In the genomic region with DNA sequence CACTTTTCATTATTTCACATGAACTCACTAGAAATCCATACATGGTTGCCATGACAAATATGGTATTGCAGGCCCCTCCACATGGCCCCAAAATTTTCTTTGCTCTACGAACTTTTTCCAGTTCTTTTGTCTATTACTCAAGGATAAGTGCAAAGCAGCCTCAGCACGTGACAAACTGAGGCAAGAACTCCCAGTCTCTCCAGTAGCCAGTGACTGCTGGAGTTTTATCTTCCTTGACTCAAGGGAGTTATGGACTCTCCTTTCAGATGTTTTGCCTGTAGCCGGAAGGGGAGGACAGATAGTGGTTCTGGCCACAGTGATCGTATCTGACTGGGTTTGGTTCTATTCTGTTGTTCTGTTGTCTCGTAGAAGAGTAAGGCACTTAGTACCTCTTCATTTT, we compare ENCODE assay signal across 1 cellular context.
TF ChIP-seq lines count a peak whose summit lies in the region.

No MANE protein-coding gene starts in this region.

TF ChIP-seq in K562, 482 proteins besides CTCF, POLR2A, EP300 and RAD21 (continued from another document and continues in another):
- TF ChIP-seq CUX1 (CRISPR knock-in tag; IDR thresholded peaks at IDR 0.05) (no peak), ARID1B (IDR thresholded peaks at IDR 0.05) (peak; percentile 82), ERF (CRISPR knock-in tag; IDR thresholded peaks at IDR 0.05) (no peak), SMARCA4 (IDR thresholded peaks at IDR 0.05) (peak; percentile 81), BRCA1 (IDR thresholded peaks at IDR 0.05) (no peak), BRCA1 (CRISPR knock-in tag; IDR thresholded peaks at IDR 0.05) (no peak), KAT2B (IDR thresholded peaks at IDR 0.05; ENCODE audit: low read depth, low read length) (no peak), ZNF780A (CRISPR knock-in tag; IDR thresholded peaks at IDR 0.05) (no peak), SUPT5H (IDR thresholded peaks at IDR 0.05) (no peak), HDGF (IDR thresholded peaks at IDR 0.05) (no peak), EHMT2 (IDR thresholded peaks at IDR 0.05) (peak; percentile 67; the same call in 1 of the 2 replicates), HCFC1 (IDR thresholded peaks at IDR 0.05; ENCODE audit: low read depth, low read length) (no peak), ZNF175 (CRISPR knock-in tag; IDR thresholded peaks at IDR 0.05; ENCODE audit: low read depth) (no peak), SNRNP70 (optimal IDR thresholded peaks at IDR 0.05; ENCODE audit: low read depth, low read length) (no peak), LCOR (CRISPR knock-in tag; IDR thresholded peaks at IDR 0.05) (no peak), RBM39 (optimal IDR thresholded peaks at IDR 0.05; ENCODE audit: low read depth, low read length) (no peak), TEAD1 (CRISPR knock-in tag; IDR thresholded peaks at IDR 0.05) (no peak), RBM15 (IDR thresholded peaks at IDR 0.05; ENCODE audit: insufficient read depth, low read length) (no peak), ZNF586 (CRISPR knock-in tag; conservative IDR thresholded peaks at IDR 0.05) (no peak), RCOR1 (IDR thresholded peaks at IDR 0.05; ENCODE audit: borderline replicate concordance in 1 of 2, low read depth in 2 of 2, low read length in 2 of 2) (peak in 1 of 2 experiments; percentile 69; a peak in 2 of 4 replicates), PCBP1 (IDR thresholded peaks at IDR 0.05; ENCODE audit: low read depth, low read length, poor library complexity, severe bottlenecking) (no peak), CTCFL (IDR thresholded peaks at IDR 0.05; ENCODE audit: borderline replicate concordance, insufficient read depth, low read depth, low read length, poor library complexity, severe bottlenecking) (no peak), STAG1 (CRISPR knock-in tag; IDR thresholded peaks at IDR 0.05; ENCODE audit: borderline replicate concordance) (no peak), PTTG1 (tag; IDR thresholded peaks at IDR 0.05; ENCODE audit: low read depth) (no peak), EZH2 (IDR thresholded peaks at IDR 0.05; ENCODE audit: borderline replicate concordance, low read depth, low read length) (no peak), ETV5 (CRISPR knock-in tag; IDR thresholded peaks at IDR 0.05; ENCODE audit: low read depth) (peak; percentile 78), SMARCE1 (IDR thresholded peaks at IDR 0.05) (peak; percentile 85), SMARCA5 (IDR thresholded peaks at IDR 0.05) (no peak), ZNF165 (CRISPR knock-in tag; IDR thresholded peaks at IDR 0.05; ENCODE audit: borderline replicate concordance) (0 out of 2 replicates have a peak, but pooled peaks have one; percentile 38), EWSR1 (IDR thresholded peaks at IDR 0.05; ENCODE audit: borderline replicate concordance, low read depth, partially characterized antibody) (no peak), POLR2AphosphoS5 (IDR thresholded peaks at IDR 0.05; ENCODE audit: control insufficient read depth, insufficient read depth, low read depth, low read length) (peak; percentile 51; the same call in 1 of the 2 replicates), HEY1 (CRISPR knock-in tag; IDR thresholded peaks at IDR 0.05; ENCODE audit: borderline replicate concordance) (no peak), FOS (IDR thresholded peaks at IDR 0.05; ENCODE audit: extremely low read depth, insufficient read length) (no peak), CBFB (CRISPR knock-in tag; IDR thresholded peaks at IDR 0.05) (no peak), ZNF551 (CRISPR knock-in tag; IDR thresholded peaks at IDR 0.05) (no peak), NR2C1 (IDR thresholded peaks at IDR 0.05) (no peak), NR2C1 (tag; IDR thresholded peaks at IDR 0.05) (no peak), ZNF253 (CRISPR knock-in tag; conservative IDR thresholded peaks at IDR 0.05) (no peak), CREB1 (IDR thresholded peaks at IDR 0.05) (no peak), CREB1 (CRISPR knock-in tag; IDR thresholded peaks at IDR 0.05) (no peak), FOXA1 (IDR thresholded peaks at IDR 0.05; ENCODE audit: borderline replicate concordance) (no peak), NR1H2 (CRISPR knock-in tag; IDR thresholded peaks at IDR 0.05) (no peak)
- TF ChIP-seq, protein P1, sequence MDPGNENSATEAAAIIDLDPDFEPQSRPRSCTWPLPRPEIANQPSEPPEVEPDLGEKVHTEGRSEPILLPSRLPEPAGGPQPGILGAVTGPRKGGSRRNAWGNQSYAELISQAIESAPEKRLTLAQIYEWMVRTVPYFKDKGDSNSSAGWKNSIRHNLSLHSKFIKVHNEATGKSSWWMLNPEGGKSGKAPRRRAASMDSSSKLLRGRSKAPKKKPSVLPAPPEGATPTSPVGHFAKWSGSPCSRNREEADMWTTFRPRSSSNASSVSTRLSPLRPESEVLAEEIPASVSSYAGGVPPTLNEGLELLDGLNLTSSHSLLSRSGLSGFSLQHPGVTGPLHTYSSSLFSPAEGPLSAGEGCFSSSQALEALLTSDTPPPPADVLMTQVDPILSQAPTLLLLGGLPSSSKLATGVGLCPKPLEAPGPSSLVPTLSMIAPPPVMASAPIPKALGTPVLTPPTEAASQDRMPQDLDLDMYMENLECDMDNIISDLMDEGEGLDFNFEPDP (CRISPR knock-in tag; IDR thresholded peaks at IDR 0.05): no peak
- TF ChIP-seq, protein P2, sequence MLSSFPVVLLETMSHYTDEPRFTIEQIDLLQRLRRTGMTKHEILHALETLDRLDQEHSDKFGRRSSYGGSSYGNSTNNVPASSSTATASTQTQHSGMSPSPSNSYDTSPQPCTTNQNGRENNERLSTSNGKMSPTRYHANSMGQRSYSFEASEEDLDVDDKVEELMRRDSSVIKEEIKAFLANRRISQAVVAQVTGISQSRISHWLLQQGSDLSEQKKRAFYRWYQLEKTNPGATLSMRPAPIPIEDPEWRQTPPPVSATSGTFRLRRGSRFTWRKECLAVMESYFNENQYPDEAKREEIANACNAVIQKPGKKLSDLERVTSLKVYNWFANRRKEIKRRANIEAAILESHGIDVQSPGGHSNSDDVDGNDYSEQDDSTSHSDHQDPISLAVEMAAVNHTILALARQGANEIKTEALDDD (IDR thresholded peaks at IDR 0.05): no peak
- TF ChIP-seq, protein P3, sequence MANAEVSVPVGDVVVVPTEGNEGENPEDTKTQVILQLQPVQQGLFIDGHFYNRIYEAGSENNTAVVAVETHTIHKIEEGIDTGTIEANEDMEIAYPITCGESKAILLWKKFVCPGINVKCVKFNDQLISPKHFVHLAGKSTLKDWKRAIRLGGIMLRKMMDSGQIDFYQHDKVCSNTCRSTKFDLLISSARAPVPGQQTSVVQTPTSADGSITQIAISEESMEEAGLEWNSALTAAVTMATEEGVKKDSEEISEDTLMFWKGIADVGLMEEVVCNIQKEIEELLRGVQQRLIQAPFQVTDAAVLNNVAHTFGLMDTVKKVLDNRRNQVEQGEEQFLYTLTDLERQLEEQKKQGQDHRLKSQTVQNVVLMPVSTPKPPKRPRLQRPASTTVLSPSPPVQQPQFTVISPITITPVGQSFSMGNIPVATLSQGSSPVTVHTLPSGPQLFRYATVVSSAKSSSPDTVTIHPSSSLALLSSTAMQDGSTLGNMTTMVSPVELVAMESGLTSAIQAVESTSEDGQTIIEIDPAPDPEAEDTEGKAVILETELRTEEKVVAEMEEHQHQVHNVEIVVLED (CRISPR knock-in tag; IDR thresholded peaks at IDR 0.05): 0 out of 2 replicates have a peak, but pooled peaks have one; percentile 9
- TF ChIP-seq, protein P4, sequence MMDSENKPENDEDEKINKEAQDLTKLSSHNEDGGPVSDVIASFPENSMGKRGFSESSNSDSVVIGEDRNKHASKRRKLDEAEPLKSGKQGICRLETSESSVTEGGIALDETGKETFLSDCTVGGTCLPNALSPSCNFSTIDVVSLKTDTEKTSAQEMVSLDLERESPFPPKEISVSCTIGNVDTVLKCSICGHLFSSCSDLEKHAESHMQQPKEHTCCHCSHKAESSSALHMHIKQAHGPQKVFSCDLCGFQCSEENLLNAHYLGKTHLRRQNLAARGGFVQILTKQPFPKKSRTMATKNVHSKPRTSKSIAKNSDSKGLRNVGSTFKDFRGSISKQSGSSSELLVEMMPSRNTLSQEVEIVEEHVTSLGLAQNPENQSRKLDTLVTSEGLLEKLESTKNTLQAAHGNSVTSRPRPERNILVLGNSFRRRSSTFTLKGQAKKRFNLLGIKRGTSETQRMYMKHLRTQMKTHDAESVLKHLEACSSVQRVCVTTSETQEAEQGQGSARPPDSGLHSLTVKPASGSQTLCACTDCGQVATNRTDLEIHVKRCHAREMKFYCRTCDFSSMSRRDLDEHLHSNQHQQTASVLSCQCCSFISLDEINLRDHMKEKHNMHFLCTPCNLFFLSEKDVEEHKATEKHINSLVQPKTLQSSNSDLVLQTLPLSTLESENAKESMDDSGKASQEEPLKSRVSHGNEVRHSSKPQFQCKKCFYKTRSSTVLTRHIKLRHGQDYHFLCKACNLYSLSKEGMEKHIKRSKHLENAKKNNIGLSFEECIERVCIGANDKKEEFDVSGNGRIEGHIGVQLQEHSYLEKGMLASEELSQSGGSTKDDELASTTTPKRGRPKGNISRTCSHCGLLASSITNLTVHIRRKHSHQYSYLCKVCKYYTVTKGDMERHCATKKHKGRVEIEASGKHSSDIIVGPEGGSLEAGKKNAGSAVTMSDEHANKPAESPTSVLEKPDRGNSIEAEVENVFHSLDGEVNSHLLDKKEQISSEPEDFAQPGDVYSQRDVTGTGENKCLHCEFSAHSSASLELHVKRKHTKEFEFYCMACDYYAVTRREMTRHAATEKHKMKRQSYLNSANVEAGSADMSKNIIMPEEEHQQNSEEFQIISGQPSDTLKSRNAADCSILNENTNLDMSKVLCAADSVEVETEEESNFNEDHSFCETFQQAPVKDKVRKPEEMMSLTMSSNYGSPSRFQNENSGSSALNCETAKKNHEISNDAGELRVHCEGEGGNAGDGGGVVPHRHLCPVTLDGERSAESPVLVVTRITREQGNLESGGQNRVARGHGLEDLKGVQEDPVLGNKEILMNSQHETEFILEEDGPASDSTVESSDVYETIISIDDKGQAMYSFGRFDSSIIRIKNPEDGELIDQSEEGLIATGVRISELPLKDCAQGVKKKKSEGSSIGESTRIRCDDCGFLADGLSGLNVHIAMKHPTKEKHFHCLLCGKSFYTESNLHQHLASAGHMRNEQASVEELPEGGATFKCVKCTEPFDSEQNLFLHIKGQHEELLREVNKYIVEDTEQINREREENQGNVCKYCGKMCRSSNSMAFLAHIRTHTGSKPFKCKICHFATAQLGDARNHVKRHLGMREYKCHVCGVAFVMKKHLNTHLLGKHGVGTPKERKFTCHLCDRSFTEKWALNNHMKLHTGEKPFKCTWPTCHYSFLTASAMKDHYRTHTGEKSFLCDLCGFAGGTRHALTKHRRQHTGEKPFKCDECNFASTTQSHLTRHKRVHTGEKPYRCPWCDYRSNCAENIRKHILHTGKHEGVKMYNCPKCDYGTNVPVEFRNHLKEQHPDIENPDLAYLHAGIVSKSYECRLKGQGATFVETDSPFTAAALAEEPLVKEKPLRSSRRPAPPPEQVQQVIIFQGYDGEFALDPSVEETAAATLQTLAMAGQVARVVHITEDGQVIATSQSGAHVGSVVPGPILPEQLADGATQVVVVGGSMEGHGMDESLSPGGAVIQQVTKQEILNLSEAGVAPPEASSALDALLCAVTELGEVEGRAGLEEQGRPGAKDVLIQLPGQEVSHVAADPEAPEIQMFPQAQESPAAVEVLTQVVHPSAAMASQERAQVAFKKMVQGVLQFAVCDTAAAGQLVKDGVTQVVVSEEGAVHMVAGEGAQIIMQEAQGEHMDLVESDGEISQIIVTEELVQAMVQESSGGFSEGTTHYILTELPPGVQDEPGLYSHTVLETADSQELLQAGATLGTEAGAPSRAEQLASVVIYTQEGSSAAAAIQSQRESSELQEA (IDR thresholded peaks at IDR 0.05; ENCODE audit: low read depth): no peak
